Comparison of ENCODE assay signal across 20 cellular contexts in genomic region chr13:30871713-30872029, GRCh38. TPM values are rescaled to one million over a fixed set of nuclear protein-coding genes. Genes with fewer than 3 reads are reported as not detected.
DNase-seq lines count a peak whose midpoint lies in the region; ATAC-seq, FAIRE-seq and TF ChIP-seq lines count a peak whose summit lies in the region.
"Had no signal": no experiment of that assay in that cellular context is flagged by ENCODE, and none has a peak within 500 bp of the region (broad histone marks: within the 10 kb centered on the region; RNA-seq: fewer than 3 reads in every experiment).

No MANE protein-coding gene starts in this region.

- H3K27ac ChIP-seq in AG04450 (ENCODE audit: low read depth, low read length): peak overlapping the region; percentile 100
- H3K27ac ChIP-seq in PC-9: no peak overlapping the region
- peak overlapping the region; percentile 21 for H3K27ac ChIP-seq in endothelial cell of umbilical vein (ENCODE audit: insufficient read depth, low read depth, low read length)
- H3K27ac ChIP-seq in osteoblast (ENCODE audit: low read depth, low read length): peak overlapping the region; percentile 99

- no peaks in the 10 kb centered on the region for H3K4me1 ChIP-seq in PC-9 (replicated peaks; ENCODE audit: insufficient read depth)
- peaks cover 42% of the 10 kb centered on the region for H3K4me1 ChIP-seq in endothelial cell of umbilical vein (ENCODE audit: control insufficient read depth, extremely low read depth, insufficient read depth, low read length)
- peaks cover 56% of the 10 kb centered on the region for H3K4me1 ChIP-seq in osteoblast (ENCODE audit: insufficient read depth, low read length)

- H2AFZ ChIP-seq in PC-9 (no peak overlapping the region), endothelial cell of umbilical vein (ENCODE audit: low read depth, low read length) (no peak overlapping the region), osteoblast (ENCODE audit: low read length) (no peak overlapping the region)

- H3K9me1 ChIP-seq in endothelial cell of umbilical vein (replicated peaks; ENCODE audit: control insufficient read depth, extremely low read depth, insufficient read depth, low read length): no peaks in the 10 kb centered on the region

- no peaks in the 10 kb centered on the region for H4K20me1 ChIP-seq in PC-9 (ENCODE audit: insufficient read depth)
- no peaks in the 10 kb centered on the region for H4K20me1 ChIP-seq in endothelial cell of umbilical vein (replicated peaks; ENCODE audit: control insufficient read depth, extremely low read depth, insufficient read depth, low read length)
- H4K20me1 ChIP-seq in osteoblast (ENCODE audit: insufficient read depth, low read length): no peaks in the 10 kb centered on the region

- intact Hi-C loops in PC-9 (cut with micrococcal nuclease; ENCODE audit: unreplicated experiment) (no loop called here), endothelial cell of umbilical vein (cut with micrococcal nuclease) (loop anchor here (2.0 kb wide), 1 partner anchor 173 kb away; no protein-coding TSS in a partner anchor)

- peaks cover 6% of the 10 kb centered on the region; the same call in 1 of the 2 replicates for H3K9me3 ChIP-seq in AG04450 (ENCODE audit: control insufficient read depth, insufficient read depth, low read length)
- no peaks in the 10 kb centered on the region for H3K9me3 ChIP-seq in PC-9 (ENCODE audit: insufficient read depth, low read depth)
- no peaks in the 10 kb centered on the region for H3K9me3 ChIP-seq in endothelial cell of umbilical vein (replicated peaks; ENCODE audit: control insufficient read depth, insufficient read depth, low read length)
- no peaks in the 10 kb centered on the region for H3K9me3 ChIP-seq in osteoblast (ENCODE audit: low read depth, low read length)

- H3K27me3 ChIP-seq in AG04450 (ENCODE audit: control insufficient read depth, insufficient read depth, low read length) (no peaks in the 10 kb centered on the region), PC-9 (ENCODE audit: insufficient read depth, low read depth) (no peaks in the 10 kb centered on the region), endothelial cell of umbilical vein (ENCODE audit: control insufficient read depth in 2 of 2, insufficient read depth in 2 of 2, low read length in 2 of 2) (no peaks in the 10 kb centered on the region), osteoblast (ENCODE audit: insufficient read depth, low read length) (no peaks in the 10 kb centered on the region)

- H3K36me3 ChIP-seq in PC-9 (ENCODE audit: low read depth): no peaks in the 10 kb centered on the region
- no peaks in the 10 kb centered on the region for H3K36me3 ChIP-seq in endothelial cell of umbilical vein (ENCODE audit: control insufficient read depth in 2 of 2, extremely low read depth in 1 of 2, insufficient read depth in 2 of 2, low read length in 2 of 2)
- H3K36me3 ChIP-seq in osteoblast (ENCODE audit: insufficient read depth, low read length): no peaks in the 10 kb centered on the region

- H3F3A ChIP-seq in PC-9 (ENCODE audit: insufficient read depth, low read depth): peaks cover 12% of the 10 kb centered on the region; the same call in 1 of the 2 replicates

- H3K9ac ChIP-seq in endothelial cell of umbilical vein (replicated peaks; ENCODE audit: extremely low read depth, insufficient read depth, low read length): no peak overlapping the region

- H3K79me2 ChIP-seq in PC-9 (ENCODE audit: low read depth) (no peaks in the 10 kb centered on the region), endothelial cell of umbilical vein (ENCODE audit: control insufficient read depth, insufficient read depth, low read length) (no peaks in the 10 kb centered on the region), osteoblast (ENCODE audit: insufficient read depth, low read length) (peaks cover 4% of the 10 kb centered on the region)

- FAIRE-seq in endothelial cell of umbilical vein (lab: Jason Lieb, UNC): no peak
- FAIRE-seq: G401.6, HepG2 had no signal

- CTCF ChIA-PET in AG04450 (lab: Charles Lee) (interaction anchor here (1.2 kb wide), 1 partner anchor 173 kb away, joined by 6 read pairs; no protein-coding TSS in a partner anchor), PC-9 (lab: Charles Lee) (no interaction called here), endothelial cell of umbilical vein (lab: Charles Lee) (interaction anchor here (0.6 to 1.2 kb wide), 4 partner anchors 22 to 37 kb away, joined by 3 to 4 read pairs (median 3); no protein-coding TSS in a partner anchor)

- H3K4me3 ChIP-seq in AG04450 (ENCODE audit: low read depth, low read length) (no peak overlapping the region), PC-9 (no peak overlapping the region), endothelial cell of umbilical vein (replicated peaks in 1 of 3; ENCODE audit: insufficient read depth in 1 of 3, low read depth in 1 of 3, low read length in 3 of 3) (no peak overlapping the region), osteoblast (ENCODE audit: insufficient read depth, low read length) (no peak overlapping the region)

- H3K4me2 ChIP-seq in PC-9: no peak overlapping the region
- no peak overlapping the region for H3K4me2 ChIP-seq in endothelial cell of umbilical vein (ENCODE audit: insufficient read depth, low read length)
- no peak overlapping the region for H3K4me2 ChIP-seq in osteoblast (ENCODE audit: insufficient read depth, low read length)

- no peak for DNase-seq in AG04450 (ENCODE audit: low read depth, low spot score)
- no peak for DNase-seq in PC-9
- DNase-seq in endothelial cell of umbilical vein (ENCODE audit: low read depth, low spot score): peak; percentile 26
- DNase-seq in osteoblast (ENCODE audit: insufficient read length, low spot score, missing footprints): no peak
- DNase-seq in COLO668 (lab: John Stamatoyannopoulos, UW; ENCODE audit: unreplicated experiment): no peak
- no peak for DNase-seq in midbrain (lab: John Stamatoyannopoulos, UW)
- DNase-seq: activated CD4-positive, alpha-beta T cell treated with anti-CD3 and anti-CD28 coated beads, Interleukin-2, amount 10 ng/mL, durations not matched to agents 24 days and 14 days; activated naive CD4-positive, alpha-beta T cell treated with Interleukin-2 at 50 U/mL for 16 hours; dermis blood vessel endothelial cell; immature natural killer cell; NCI-H187 treated with DMSO at 0.1 percent for 48 hours; stimulated activated CD4-positive, alpha-beta T cell treated with anti-CD3 and anti-CD28 coated beads, Interleukin-4, amount 100 ng/mL, for 1 hour; SW 1271 had no signal

- BruUV-seq in PC-9 (replicated peaks; lab: Mats Ljungman, UMichigan) (TSS peak; percentile 53), endothelial cell of umbilical vein (replicated peaks; lab: Mats Ljungman, UMichigan) (no TSS peak)

- TF ChIP-seq CTCF in AG04450 (IDR thresholded peaks at IDR 0.05; ENCODE audit: low read depth, low read length): no peak
- TF ChIP-seq CTCF in PC-9 (conservative IDR thresholded peaks at IDR 0.05): no peak
- TF ChIP-seq CTCF in endothelial cell of umbilical vein (IDR thresholded peaks at IDR 0.05; ENCODE audit: extremely low read depth in 1 of 2, insufficient read depth in 1 of 2, low read depth in 1 of 2, low read length in 2 of 2): no peak
- TF ChIP-seq CTCF in osteoblast (IDR thresholded peaks at IDR 0.05; ENCODE audit: extremely low read depth, low read depth, low read length): no peak

- dilution Hi-C loops in endothelial cell of umbilical vein (cut with MboI; ENCODE audit: extremely low pct_ligation_motif_present, low sequenced_read_pairs): no loop called here

- POLR2A ChIA-PET in AG04450 (lab: Yijun Ruan, JAX): interaction anchor here (0.7 kb wide), 1 partner anchor 106 kb away, joined by 3 read pairs; no protein-coding TSS in a partner anchor
- POLR2A ChIA-PET in PC-9 (lab: Charles Lee; ENCODE audit: unreplicated experiment): no interaction called here
- POLR2A ChIA-PET in endothelial cell of umbilical vein (lab: Charles Lee): no interaction called here

- ATAC-seq in GM19351 (IDR thresholded peaks at IDR 0.05; ENCODE audit: unreplicated experiment) (no peak), GM21526 (IDR thresholded peaks at IDR 0.05; ENCODE audit: low FRiP score, unreplicated experiment) (no peak)
- ATAC-seq: HepG2 had no signal

- no peak for TF ChIP-seq POLR2A in endothelial cell of umbilical vein (IDR thresholded peaks at IDR 0.05; ENCODE audit: low read depth, low read length)

- H3K9me2 ChIP-seq in PC-9 (ENCODE audit: insufficient read depth): no peaks in the 10 kb centered on the region

TF ChIP-seq in endothelial cell of umbilical vein, 7 proteins besides CTCF, POLR2A, EP300 and RAD21:
- no peak for TF ChIP-seq POLR2AphosphoS5 (IDR thresholded peaks at IDR 0.05; ENCODE audit: insufficient read depth, low read depth, low read length)
- no peak for TF ChIP-seq FOS (IDR thresholded peaks at IDR 0.05; ENCODE audit: borderline replicate concordance, insufficient read depth, low read length)
- TF ChIP-seq GATA2 (IDR thresholded peaks at IDR 0.05; ENCODE audit: insufficient read depth, insufficient read length, low read depth, low read length): no peak
- no peak for TF ChIP-seq JUN (IDR thresholded peaks at IDR 0.05; ENCODE audit: borderline replicate concordance, insufficient read depth, insufficient read length, low read depth)
- no peak for TF ChIP-seq MYC (IDR thresholded peaks at IDR 0.05; ENCODE audit: low read depth, low read length)
- no peak for TF ChIP-seq EZH2 (IDR thresholded peaks at IDR 0.05; ENCODE audit: borderline replicate concordance, low read depth, low read length, severe bottlenecking)
- TF ChIP-seq MAX (IDR thresholded peaks at IDR 0.05; ENCODE audit: insufficient read depth, insufficient read length): no peak

RNA-seq across cellular contexts. Expression of gene MEDAG, which starts 34.4 kb away (rescaled TPM):
- polyA plus RNA-seq in AG04450 (2011; rRNA removed) (3.2 and 3.7 TPM in 2 replicates), endothelial cell of umbilical vein (23.8 and 27.2 TPM in 2 replicates)
- 1.9 and 2.4 TPM in 2 replicates for polyA minus RNA-seq in AG04450 (2011; rRNA and poly(A)+ RNA removed)
- total RNA-seq in PC-9 (2021) (not detected in 2 replicates), endothelial cell of umbilical vein (27.2 and 30.2 TPM in 2 replicates), osteoblast (46.7 and 96.1 TPM in 2 replicates)
- polyA plus RNA-seq in endothelial cell of umbilical vein (2011; cell fraction: cytosol; rRNA removed): 30.8 and 32.6 TPM in 2 replicates
- 31.0 and 31.2 TPM in 2 replicates for polyA plus RNA-seq in endothelial cell of umbilical vein (2011; cell fraction: nucleus; rRNA removed)
- 54.9 and 80.5 TPM in 2 replicates for polyA plus RNA-seq in endothelial cell of umbilical vein (2012)
- polyA minus RNA-seq in endothelial cell of umbilical vein: 20.8 and 21.5 TPM in 2 replicates
- not detected for polyA minus RNA-seq in endothelial cell of umbilical vein (2011; cell fraction: cytosol; rRNA and poly(A)+ RNA removed)
- polyA minus RNA-seq in endothelial cell of umbilical vein (2011; cell fraction: nucleus; rRNA and poly(A)+ RNA removed): 14.2 and 14.3 TPM in 2 replicates
- total RNA-seq: A172; activated CD4-positive, alpha-beta T cell treated with anti-CD3 and anti-CD28 coated beads, Interleukin-2, amount 10 ng/mL, durations not matched to agents 24 days and 14 days; HepG2; MCF 10A; NCI-H460 had no signal
- polyA plus RNA-seq: HepG2, immature natural killer cell had no signal

Comparison
In these comparisons a context has a peak if more than half of its experiments do, and no peak if none do; other contexts are left out.
1. RNA of gene MEDAG, which starts 34.4 kb away (total RNA-seq): 46.7 to 96.1 TPM in osteoblast and 27.2 to 30.2 TPM in endothelial cell of umbilical vein; not detected in PC-9; every median in the first group is over 10 times any median in the second.